23 cellular contexts compared by ENCODE assay signal in genomic region chr6:112745765-112746164, GRCh38.
"Had no signal": no experiment of that assay in that cellular context is flagged by ENCODE, and none has a peak within 500 bp of the region (broad histone marks: within the 10 kb centered on the region; RNA-seq: fewer than 3 reads in every experiment).

No MANE protein-coding gene starts in this region.

- DNase-seq: activated CD4-positive, alpha-beta memory T cell treated with anti-CD3 and anti-CD28 coated beads, Interleukin-2, amount 10 ng/mL, durations not matched to agents 7 days and 5 days; activated CD4-positive, alpha-beta T cell treated with anti-CD3 and anti-CD28 coated beads for 36 hours; activated CD4-positive, alpha-beta T cell treated with anti-CD3 and anti-CD28 coated beads, Interleukin-2, amount 50 U/mL, for 1 hour; activated gamma-delta T cell; activated naive CD4-positive, alpha-beta T cell treated with anti-CD3 and anti-CD28 coated beads for 36 hours; activated T-cell treated with anti-CD3 and anti-CD28 coated beads for 4 hours; activated T-cell treated with anti-CD3 and anti-CD28 coated beads, Interleukin-2, amount 50 U/mL, for 48 hours; brain microvascular endothelial cell; caudate nucleus; KG1; NCI-H1048; NCI-H146; NCI-H187 treated with DMSO at 0.1 percent for 48 hours; NCI-H2081 treated with DMSO at 0.1 percent for 48 hours; NCI-H446; NCI-H524; Peyer's patch; SHP77; T-helper 1 cell; WERI-Rb-1 had no signal

- H3K4me1 ChIP-seq: Peyer's patch, SJSA1 had no signal

- H3K36me3 ChIP-seq: brain microvascular endothelial cell, Peyer's patch, SJSA1, WERI-Rb-1 had no signal

- H3K9me3 ChIP-seq: Peyer's patch, SJSA1 had no signal

- ATAC-seq: activated CD4-positive, alpha-beta T cell treated with anti-CD3 and anti-CD28 coated beads for 36 hours; activated T-helper 17 cell treated with anti-CD3 and anti-CD28 coated beads, Interleukin-2, amount 50 U/mL, for 72 hours had no signal

- H3K27me3 ChIP-seq: brain microvascular endothelial cell, Peyer's patch, SJSA1 had no signal

- H3K27ac ChIP-seq: brain microvascular endothelial cell, Peyer's patch, RWPE1, SJSA1, WERI-Rb-1 had no signal

- H3K4me3 ChIP-seq: Peyer's patch, SJSA1 had no signal
